ENCODE assay signal across 8 cellular contexts in the genomic region with DNA sequence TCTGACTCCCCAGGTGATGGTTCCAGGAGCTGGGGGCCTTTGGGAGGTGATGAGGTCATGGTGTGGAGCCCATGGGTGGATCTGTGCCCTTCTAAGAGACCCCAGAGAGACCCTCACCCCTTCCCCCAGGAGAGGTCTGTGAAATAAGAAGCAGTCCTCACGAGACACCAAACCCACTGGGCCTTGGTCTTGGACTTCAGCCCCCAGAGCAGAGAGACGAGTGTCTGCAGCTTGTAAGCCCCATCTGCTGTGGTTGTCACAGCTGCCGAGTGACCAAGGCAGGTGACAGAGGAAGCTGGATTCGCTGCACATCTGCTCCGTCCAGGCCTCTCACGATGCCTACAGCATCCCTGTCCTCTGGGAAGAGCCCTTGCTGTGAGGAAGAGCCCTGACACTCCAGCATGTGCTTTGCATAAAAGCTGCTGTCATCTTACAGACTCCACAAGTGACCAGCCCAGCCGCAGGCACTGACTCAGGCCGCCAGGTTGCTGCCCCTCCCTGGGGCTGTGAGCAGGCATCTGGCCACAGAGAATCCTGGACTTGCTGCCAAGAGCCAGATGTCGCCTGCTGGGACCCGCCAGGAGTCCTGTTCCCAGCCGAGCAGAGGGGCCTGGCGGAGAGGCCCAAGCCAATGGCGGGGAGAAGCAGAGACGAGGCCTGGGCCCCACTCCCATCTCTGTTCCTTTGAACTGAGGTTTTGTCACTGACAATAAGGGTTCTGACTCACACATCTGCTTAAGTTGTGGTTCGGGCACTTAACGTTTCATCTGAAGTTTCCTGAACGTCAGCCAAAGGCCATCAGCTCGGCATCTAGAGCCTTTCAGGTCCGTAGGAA.
DNase-seq lines count a peak whose midpoint lies in the region; ATAC-seq and TF ChIP-seq lines count a peak whose summit lies in the region.

No MANE protein-coding gene starts in this region.

- H3K4me3 ChIP-seq in skeletal muscle satellite cell (ENCODE audit: low read length), result no peak overlapping the region

- ATAC-seq in GM19395 (IDR thresholded peaks at IDR 0.05; ENCODE audit: unreplicated experiment), result no peak
- no peak for ATAC-seq in GM21360 (IDR thresholded peaks at IDR 0.05; ENCODE audit: unreplicated experiment)
- ATAC-seq in HG02759 (IDR thresholded peaks at IDR 0.05; ENCODE audit: unreplicated experiment), result no peak

- H3K9me3 ChIP-seq in skeletal muscle satellite cell (replicated peaks; ENCODE audit: low read length), result no peaks in the 10 kb centered on the region

- H3K4me1 ChIP-seq in skeletal muscle satellite cell (ENCODE audit: control insufficient read depth, insufficient read depth, low read length), result peaks cover 40% of the 10 kb centered on the region

- peaks cover 7% of the 10 kb centered on the region for H3K27me3 ChIP-seq in skeletal muscle satellite cell (ENCODE audit: control insufficient read depth, insufficient read depth, low read length)

- H3K36me3 ChIP-seq in skeletal muscle satellite cell (ENCODE audit: insufficient read depth, low read length), result no peaks in the 10 kb centered on the region

- DNase-seq in DMS153 (lab: John Stamatoyannopoulos, UW) (peak; percentile 11), DMS153 treated with DMSO at 0.1 percent for 48 hours (lab: John Stamatoyannopoulos, UW; ENCODE audit: unreplicated experiment) (no peak), glomerular visceral epithelial cell (ENCODE audit: extremely low spot score) (peak; percentile 83)

- peak overlapping the region; percentile 49 for H3K4me2 ChIP-seq in skeletal muscle satellite cell (ENCODE audit: low read length)

- H3K9ac ChIP-seq in skeletal muscle satellite cell (ENCODE audit: low read depth, low read length), result peak overlapping the region; percentile 23

TF ChIP-seq in PFSK-1, 5 proteins besides CTCF, POLR2A, EP300 and RAD21:
- peak; percentile 81; the same call in 1 of the 2 replicates for TF ChIP-seq SIN3A (IDR thresholded peaks at IDR 0.05; ENCODE audit: borderline replicate concordance, insufficient read depth, low read length)
- TF ChIP-seq REST (IDR thresholded peaks at IDR 0.05; ENCODE audit: insufficient read depth in 1 of 2, low read depth in 2 of 2, low read length in 2 of 2), result no peak
